ENCODE assay signal across 14 cellular contexts in the genomic region with DNA sequence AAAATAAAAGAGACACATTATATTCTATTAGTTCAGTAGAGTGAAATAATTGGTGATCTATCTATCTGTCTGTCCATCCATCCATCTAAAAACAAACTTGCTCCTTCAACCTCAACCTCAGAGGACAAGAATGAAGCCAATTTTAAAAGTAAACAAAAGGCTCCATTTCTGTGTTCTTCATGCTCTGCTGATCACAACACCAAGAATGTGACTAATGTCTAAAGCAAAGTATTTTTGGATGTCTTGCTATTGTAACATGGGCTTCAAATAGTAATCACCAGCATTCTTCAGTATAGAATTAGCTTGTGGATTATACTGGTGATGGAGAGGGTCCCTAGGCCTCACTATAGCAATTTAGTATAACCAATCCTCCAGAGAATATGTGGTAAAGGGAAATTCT.
DNase-seq lines count a peak whose midpoint lies in the region; ATAC-seq and TF ChIP-seq lines count a peak whose summit lies in the region.
"Had no signal": no experiment of that assay in that cellular context is flagged by ENCODE, and none has a peak within 500 bp of the region (broad histone marks: within the 10 kb centered on the region; RNA-seq: fewer than 3 reads in every experiment).

No MANE protein-coding gene starts in this region.

- DNase-seq in iris pigment epithelial cell (ENCODE audit: low read depth): peak; percentile 9
- DNase-seq in stimulated activated naive CD4-positive, alpha-beta T cell treated with Interleukin-2 at 50 U/mL for 16 hours (lab: John Stamatoyannopoulos, UW): no peak
- DNase-seq in COR-L47 (lab: John Stamatoyannopoulos, UW): no peak
- DNase-seq in upper lobe of right lung: no peak
- DNase-seq: effector CD8-positive, alpha-beta T cell; lower lobe of right lung; stimulated activated CD4-positive, alpha-beta T cell treated with anti-CD3 and anti-CD28 coated beads, Interleukin-1b, Interleukin-23, amount 100 ng/mL, for 48 hours; stimulated activated naive CD8-positive, alpha-beta T cell treated with anti-CD3 and anti-CD28 coated beads, Interleukin-15, amount 100 ng/mL, for 72 hours had no signal

- no peaks in the 10 kb centered on the region for H3K36me3 ChIP-seq in upper lobe of right lung
- H3K36me3 ChIP-seq: lower lobe of right lung had no signal

- H3K4me1 ChIP-seq in upper lobe of right lung: no peaks in the 10 kb centered on the region
- H3K4me1 ChIP-seq: lower lobe of right lung had no signal

- intact Hi-C loops in upper lobe of right lung (cut with DNase I): no loop called here

- peak; percentile 95 for ATAC-seq in GM18858 (IDR thresholded peaks at IDR 0.05; ENCODE audit: unreplicated experiment)
- peak; percentile 54 for ATAC-seq in GM21529 (IDR thresholded peaks at IDR 0.05; ENCODE audit: unreplicated experiment)
- ATAC-seq in HG03135 (IDR thresholded peaks at IDR 0.05; ENCODE audit: unreplicated experiment): peak; percentile 62
- ATAC-seq in GM21515 (IDR thresholded peaks at IDR 0.05; ENCODE audit: unreplicated experiment): no peak
- no peak for ATAC-seq in upper lobe of right lung
- ATAC-seq: lower lobe of right lung; SK-N-SH treated with all-trans-retinoic acid at 6 μM for 48 hours; stimulated activated naive CD8-positive, alpha-beta T cell treated with anti-CD3 and anti-CD28 coated beads, Interleukin-15, amount 100 ng/mL, for 72 hours had no signal

- TF ChIP-seq CTCF in upper lobe of right lung (IDR thresholded peaks at IDR 0.05): no peak

- no peaks in the 10 kb centered on the region for H3K27me3 ChIP-seq in upper lobe of right lung

- H3K27ac ChIP-seq in upper lobe of right lung: no peak overlapping the region
- H3K27ac ChIP-seq: C4-2B, lower lobe of right lung had no signal

- no peaks in the 10 kb centered on the region for H3K9me3 ChIP-seq in upper lobe of right lung
- H3K9me3 ChIP-seq: lower lobe of right lung had no signal

- no peak overlapping the region for H3K4me3 ChIP-seq in upper lobe of right lung
- H3K4me3 ChIP-seq: lower lobe of right lung had no signal

Comparison
In these comparisons a context has a peak if more than half of its experiments do, and no peak if none do; other contexts are left out.
1. ATAC-seq: peak in GM18858 (single experiment), GM21529 (single experiment) and HG03135 (single experiment); none in GM21515 (single experiment) and upper lobe of right lung (single experiment).